ENCODE assay signal across 33 cellular contexts in the genomic region with DNA sequence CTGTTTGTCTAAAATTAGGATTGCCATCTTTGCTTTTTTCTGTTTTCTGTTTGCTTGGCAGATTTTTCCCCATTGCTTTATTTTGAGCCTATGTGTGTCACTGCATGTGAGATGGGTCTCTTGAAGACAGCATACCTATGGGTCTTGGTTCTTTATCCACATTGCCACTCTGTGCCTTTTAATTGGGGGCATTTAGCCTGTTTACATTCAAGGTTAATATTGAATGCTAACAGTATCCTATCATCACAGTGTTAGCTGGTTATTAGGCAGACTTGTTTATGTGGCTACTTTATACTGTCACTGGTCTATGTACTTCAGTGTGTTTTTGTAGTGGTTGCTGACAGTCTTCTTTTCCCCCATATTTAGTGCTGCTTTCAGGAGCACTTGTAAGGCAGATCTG.
A peak's percentile ranks its signal among the peaks of the same experiment; 100 is the strongest.
DNase-seq lines count a peak whose midpoint lies in the region; FAIRE-seq and TF ChIP-seq lines count a peak whose summit lies in the region.
"Had no signal": no experiment of that assay in that cellular context is flagged by ENCODE, and none has a peak within 500 bp of the region (broad histone marks: within the 10 kb centered on the region; RNA-seq: fewer than 3 reads in every experiment).

No MANE protein-coding gene starts in this region.

- H3K4me3 ChIP-seq in HEK293 (ENCODE audit: low read depth, low read length), result no peak overlapping the region
- H3K4me3 ChIP-seq in Karpas-422 (ENCODE audit: low read length), result no peak overlapping the region
- no peak overlapping the region for H3K4me3 ChIP-seq in smooth muscle cell
- H3K4me3 ChIP-seq: A549; BLaER1; BLaER1 treated with 17β-estradiol and CSF1 and Interleukin-3, amounts not matched to agents 10 nM and 100 nM had no signal

- no peak overlapping the region for H2AFZ ChIP-seq in Karpas-422 (ENCODE audit: low read length)
- no peak overlapping the region for H2AFZ ChIP-seq in smooth muscle cell (ENCODE audit: low read depth)

- TF ChIP-seq POLR2A in GM12892 (IDR thresholded peaks at IDR 0.05; ENCODE audit: low read depth, low read length), result no peak

- no peak for TF ChIP-seq CTCF in HEK293 (tag by site-specific recombination; IDR thresholded peaks at IDR 0.05)
- no peak for TF ChIP-seq CTCF in smooth muscle cell (IDR thresholded peaks at IDR 0.05; ENCODE audit: borderline replicate concordance, insufficient read depth, poor library complexity, severe bottlenecking)

- POLR2A ChIA-PET in HEK293 (lab: Yijun Ruan, JAX), result no interaction called here

- H3K4me1 ChIP-seq in HEK293 (ENCODE audit: control insufficient read depth, insufficient read depth, low read length), result no peaks in the 10 kb centered on the region
- no peaks in the 10 kb centered on the region for H3K4me1 ChIP-seq in Karpas-422 (ENCODE audit: low read length)
- H3K4me1 ChIP-seq in smooth muscle cell (ENCODE audit: low read depth), result no peaks in the 10 kb centered on the region
- H3K4me1 ChIP-seq: A549; BE2C; BLaER1; BLaER1 treated with 17β-estradiol and CSF1 and Interleukin-3, amounts not matched to agents 10 nM and 100 nM; Caco-2 had no signal

- CTCF ChIA-PET in HEK293 (lab: Yijun Ruan, JAX), result interaction anchor here (1.1 kb wide), 1 partner anchor 606 kb away, joined by 3 read pairs; no protein-coding TSS in a partner anchor

- no peaks in the 10 kb centered on the region for H3K79me2 ChIP-seq in Karpas-422 (ENCODE audit: low read length)
- no peaks in the 10 kb centered on the region for H3K79me2 ChIP-seq in smooth muscle cell (ENCODE audit: low read depth)

- H3K36me3 ChIP-seq in HEK293 (ENCODE audit: control insufficient read depth in 2 of 2, insufficient read depth in 1 of 2, low read length in 2 of 2) (no peaks in the 10 kb centered on the region; a peak in 1 of 3 replicates), Karpas-422 (ENCODE audit: insufficient read depth, low read length) (no peaks in the 10 kb centered on the region), smooth muscle cell (ENCODE audit: low read depth) (no peaks in the 10 kb centered on the region)
- H3K36me3 ChIP-seq: BE2C; BLaER1; BLaER1 treated with 17β-estradiol and CSF1 and Interleukin-3, amounts not matched to agents 10 nM and 100 nM had no signal

- no peaks in the 10 kb centered on the region for H3F3A ChIP-seq in smooth muscle cell (ENCODE audit: low read depth)

- DNase-seq in GM12892 (ENCODE audit: insufficient read length), result no peak
- peak; percentile 21 for DNase-seq in Karpas-422
- DNase-seq in NCI-H446 treated with DMSO at 0.1 percent for 48 hours (lab: John Stamatoyannopoulos, UW), result no peak
- no peak for DNase-seq in smooth muscle cell (lab: John Stamatoyannopoulos, UW; ENCODE audit: unreplicated experiment)
- no peak for DNase-seq in amniotic stem cell (lab: John Stamatoyannopoulos, UW)
- DNase-seq: 8988T; ACHN; AML-193; BE2C; C1 segment of cervical spinal cord; Caco-2; Calu3; CD4-positive, alpha-beta memory T cell; CD4-positive, alpha-beta T cell; CD4-positive, CD25-positive, alpha-beta regulatory T cell; CD8-positive, alpha-beta memory T cell; CD8-positive, alpha-beta T cell; COR-L47; DMS 273 treated with DMSO at 0.1 percent for 48 hours; DMS153; DMS53; DMS79; DMS79 treated with DMSO at 0.1 percent for 48 hours; DND-41; EL had no signal

- H3K27me3 ChIP-seq in Karpas-422 (ENCODE audit: low read length) (no peaks in the 10 kb centered on the region), smooth muscle cell (ENCODE audit: low read depth) (no peaks in the 10 kb centered on the region)
- H3K27me3 ChIP-seq: BE2C; BLaER1; BLaER1 treated with 17β-estradiol and CSF1 and Interleukin-3, amounts not matched to agents 10 nM and 100 nM had no signal

- H3K9me3 ChIP-seq in HEK293 (ENCODE audit: control insufficient read depth, insufficient read depth, low read depth, low read length) (no peaks in the 10 kb centered on the region), Karpas-422 (ENCODE audit: low read length) (no peaks in the 10 kb centered on the region), smooth muscle cell (replicated peaks; ENCODE audit: low read depth) (no peaks in the 10 kb centered on the region)
- H3K9me3 ChIP-seq: A549, BE2C, Caco-2 had no signal

- FAIRE-seq in GM12892 (lab: Jason Lieb, UNC), result peak; percentile 75
- FAIRE-seq: A204.1, A549, D721Med had no signal

- H3K9me2 ChIP-seq in Karpas-422 (replicated peaks; ENCODE audit: insufficient read depth, low read length), result no peaks in the 10 kb centered on the region

- H3K27ac ChIP-seq in HEK293 (ENCODE audit: extremely low read depth, low read depth, low read length) (no peak overlapping the region), Karpas-422 (ENCODE audit: low read length) (no peak overlapping the region), smooth muscle cell (ENCODE audit: low read depth) (no peak overlapping the region)
- H3K27ac ChIP-seq: 22Rv1; A549; BLaER1; BLaER1 treated with 17β-estradiol and CSF1 and Interleukin-3, amounts not matched to agents 10 nM and 100 nM; C4-2B had no signal

- H4K20me1 ChIP-seq in Karpas-422 (ENCODE audit: insufficient read depth, low read depth, low read length) (no peaks in the 10 kb centered on the region), smooth muscle cell (ENCODE audit: low read depth) (no peaks in the 10 kb centered on the region)
- H4K20me1 ChIP-seq: BLaER1; BLaER1 treated with 17β-estradiol and CSF1 and Interleukin-3, amounts not matched to agents 10 nM and 100 nM had no signal

- H3K4me2 ChIP-seq in Karpas-422 (ENCODE audit: low read depth, low read length, poor library complexity, severe bottlenecking) (no peak overlapping the region), smooth muscle cell (no peak overlapping the region)
- H3K4me2 ChIP-seq: A549; BLaER1; BLaER1 treated with 17β-estradiol and CSF1 and Interleukin-3, amounts not matched to agents 10 nM and 100 nM had no signal

- no peak overlapping the region for H3K9ac ChIP-seq in Karpas-422 (ENCODE audit: low read length)
- no peak overlapping the region for H3K9ac ChIP-seq in smooth muscle cell (ENCODE audit: low read depth)
- H3K9ac ChIP-seq: BLaER1; BLaER1 treated with 17β-estradiol and CSF1 and Interleukin-3, amounts not matched to agents 10 nM and 100 nM had no signal

TF ChIP-seq in HEK293, 187 proteins besides CTCF, POLR2A, EP300 and RAD21:
- TF ChIP-seq ZNF529 (tag by site-specific recombination; IDR thresholded peaks at IDR 0.05; ENCODE audit: insufficient replicate concordance) (peak; percentile 83), TRIM28 (IDR thresholded peaks at IDR 0.05; ENCODE audit: borderline replicate concordance, low read length) (0 out of 2 replicates have a peak, but pooled peaks have one; percentile 44), SETDB1 (IDR thresholded peaks at IDR 0.05; ENCODE audit: insufficient read length, low read length) (peak; percentile 57), YY1 (tag by site-specific recombination; IDR thresholded peaks at IDR 0.05) (no peak)
TF ChIP-seq in HEK293: peak in this region for 3.
